In genomic region chr7:42843209-42843800, GRCh38 we compare ENCODE assay signal across 8 cellular contexts.
DNase-seq lines count a peak whose midpoint lies in the region; ATAC-seq and TF ChIP-seq lines count a peak whose summit lies in the region.

No MANE protein-coding gene starts in this region.

- DNase-seq in Right ventricle myocardium inferior (ENCODE audit: missing footprints) (no peak), cardiac septum (ENCODE audit: low spot score) (no peak), SJCRH30 (peak; percentile 55 to 78), foreskin fibroblast (peak; percentile 27 to 70), posterior cingulate gyrus (peak in 8 of 10 donors; percentile 27 to 87 (median 48)), T-cell (no peak)
- no peak for DNase-seq in activated naive CD4-positive, alpha-beta T cell (lab: John Stamatoyannopoulos, UW)

- no peaks in the 10 kb centered on the region for H3K36me3 ChIP-seq in SJCRH30

- intact Hi-C loops in Right ventricle myocardium inferior (cut with DNase I), result loop anchor here (10.0 kb wide), 1 partner anchor 869 kb away; no protein-coding TSS in a partner anchor
- intact Hi-C loops in cardiac septum (cut with DNase I), result no loop called here
- intact Hi-C loops in posterior cingulate gyrus (cut with DNase I), result loop anchor here (2.0 kb wide), 1 partner anchor 901 kb away; no protein-coding TSS in a partner anchor

- no peaks in the 10 kb centered on the region for H3K9me3 ChIP-seq in SJCRH30 (replicated peaks)

- H3K27ac Mint-ChIP-seq in T-cell, result no peak overlapping the region

- no peak overlapping the region for H3K27ac ChIP-seq in SJCRH30

- peak; percentile 75 for ATAC-seq in Right ventricle myocardium inferior
- ATAC-seq in HG03442 (IDR thresholded peaks at IDR 0.05; ENCODE audit: unreplicated experiment), result peak; percentile 59
- ATAC-seq in T-cell (replicated peaks in 1 of 4), result no peak

- no peaks in the 10 kb centered on the region for H3K36me3 Mint-ChIP-seq in T-cell

- POLR2A ChIA-PET in T-cell (lab: Charles Lee), result no interaction called here

- peaks cover 28 to 33% of the 10 kb centered on the region in 2 donors for H3K27me3 Mint-ChIP-seq in T-cell

- H3K27me3 ChIP-seq in SJCRH30, result no peaks in the 10 kb centered on the region

- no peaks in the 10 kb centered on the region for H3K4me1 ChIP-seq in SJCRH30

- H3K4me3 ChIP-seq in SJCRH30 (no peak overlapping the region), foreskin fibroblast (ENCODE audit: low read depth in 1 of 2, low read length in 2 of 2) (peak overlapping the region in 1 of 2 donors; percentile 36)

- CTCF ChIA-PET in T-cell (lab: Charles Lee), result interaction anchor here in 1 of 2 donors (0.9 kb wide), 1 partner anchor 864 kb away, joined by 3 read pairs; no protein-coding TSS in a partner anchor

- H3K9me3 Mint-ChIP-seq in T-cell, result peaks cover 0 to 3% (median 0%) of the 10 kb centered on the region in 3 donors

- peak; percentile 46 for TF ChIP-seq CTCF in foreskin fibroblast (IDR thresholded peaks at IDR 0.05; ENCODE audit: low read depth, low read length)

- H3K4me1 Mint-ChIP-seq in T-cell, result no peaks in the 10 kb centered on the region

- no peak overlapping the region for H3K4me3 Mint-ChIP-seq in T-cell

Comparison
In these comparisons a context has a peak if more than half of its experiments do, and no peak if none do; other contexts are left out.
1. ATAC-seq: peak in Right ventricle myocardium inferior (single experiment) and HG03442 (single experiment); none in T-cell (0 of 4).
2. DNase-seq: peak in SJCRH30 (2 of 2), foreskin fibroblast (2 of 2) and posterior cingulate gyrus (8 of 10); none in Right ventricle myocardium inferior (single experiment), cardiac septum (single experiment), activated naive CD4-positive, alpha-beta T cell (0 of 4) and T-cell (0 of 34).